13 cellular contexts compared by ENCODE assay signal in the genomic region with DNA sequence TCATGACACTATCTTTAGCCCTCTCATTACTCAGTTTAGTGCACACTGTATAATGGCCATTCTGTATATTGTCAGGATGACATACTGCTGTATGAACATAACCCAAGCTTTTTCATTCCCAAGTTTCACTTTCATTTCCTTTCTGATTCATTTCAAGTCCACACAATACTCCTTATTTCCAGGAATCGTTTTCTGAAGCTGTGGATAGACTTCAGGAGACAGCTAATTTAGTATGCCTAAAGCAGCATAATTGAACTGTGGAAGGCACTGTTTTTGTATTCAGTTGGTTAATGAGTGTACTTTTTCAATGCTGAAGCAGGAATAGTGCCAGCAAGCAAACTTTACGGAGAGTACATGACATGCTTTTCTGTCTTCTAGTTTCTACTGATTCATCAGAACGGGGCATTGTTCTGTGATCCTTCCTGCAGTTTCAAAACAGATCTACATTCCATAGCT.
DNase-seq lines count a peak whose midpoint lies in the region; ATAC-seq and TF ChIP-seq lines count a peak whose summit lies in the region.
"Had no signal": no experiment of that assay in that cellular context is flagged by ENCODE, and none has a peak within 500 bp of the region (broad histone marks: within the 10 kb centered on the region; RNA-seq: fewer than 3 reads in every experiment).

No MANE protein-coding gene starts in this region.

- no peak overlapping the region for H2BK5ac ChIP-seq in mesenchymal stem cell (ENCODE audit: low read depth, low read length, poor library complexity, severe bottlenecking)

- H3K18ac ChIP-seq in mesenchymal stem cell (ENCODE audit: low read depth in 1 of 2, low read length in 2 of 2), result no peak overlapping the region

- no peak overlapping the region for H2BK120ac ChIP-seq in mesenchymal stem cell (ENCODE audit: low read depth, low read length)

- H2BK15ac ChIP-seq in mesenchymal stem cell (ENCODE audit: low read depth, poor library complexity, severe bottlenecking), result no peak overlapping the region

- no peak for TF ChIP-seq CTCF in AG04450 (IDR thresholded peaks at IDR 0.05; ENCODE audit: low read depth, low read length)
- TF ChIP-seq CTCF in dorsolateral prefrontal cortex (IDR thresholded peaks at IDR 0.05 in 54 of 56, conservative IDR thresholded peaks at IDR 0.05 in 2 of 56; ENCODE audit: low read depth in 1 of 56, partially characterized antibody in 56 of 56), result no peak
- no peak for TF ChIP-seq CTCF in BE2C (IDR thresholded peaks at IDR 0.05; ENCODE audit: low read depth, low read length)

- H3K27me3 ChIP-seq in AG04450 (ENCODE audit: control insufficient read depth, insufficient read depth, low read length), result no peaks in the 10 kb centered on the region
- H3K27me3 ChIP-seq in dorsolateral prefrontal cortex, result no peaks in the 10 kb centered on the region
- no peaks in the 10 kb centered on the region for H3K27me3 ChIP-seq in mesenchymal stem cell (ENCODE audit: control insufficient read depth in 1 of 2, insufficient read depth in 1 of 2, low read length in 2 of 2)
- no peaks in the 10 kb centered on the region for H3K27me3 ChIP-seq in BE2C
- H3K27me3 ChIP-seq: thyroid gland had no signal

- no peak overlapping the region for H3K23ac ChIP-seq in mesenchymal stem cell (ENCODE audit: low read length in 2 of 2)

- POLR2A ChIA-PET in AG04450 (lab: Yijun Ruan, JAX), result no interaction called here

- intact Hi-C loops in dorsolateral prefrontal cortex (cut with DNase I), result no loop called here

- H2AFZ ChIP-seq in mesenchymal stem cell (ENCODE audit: low read depth, low read length), result no peak overlapping the region

- H3K9me3 ChIP-seq in AG04450 (ENCODE audit: control insufficient read depth, insufficient read depth, low read length) (peaks cover 3% of the 10 kb centered on the region), mesenchymal stem cell (ENCODE audit: control insufficient read depth, low read length) (no peaks in the 10 kb centered on the region), BE2C (no peaks in the 10 kb centered on the region)
- H3K9me3 ChIP-seq: thyroid gland had no signal

- no peak overlapping the region for H3K27ac ChIP-seq in AG04450 (ENCODE audit: low read depth, low read length)
- H3K27ac ChIP-seq in dorsolateral prefrontal cortex, result peak overlapping the region in 20 of 59 donors; percentile 3 to 66 (median 26)
- peak overlapping the region; percentile 85 for H3K27ac ChIP-seq in mesenchymal stem cell (ENCODE audit: low read length, poor library complexity, severe bottlenecking)
- H3K27ac ChIP-seq: thyroid gland had no signal

- H4K8ac ChIP-seq in mesenchymal stem cell (ENCODE audit: low read length), result no peak overlapping the region

- H2BK12ac ChIP-seq in mesenchymal stem cell (ENCODE audit: low read length in 2 of 2), result no peak overlapping the region

- H3K36me3 ChIP-seq in mesenchymal stem cell (ENCODE audit: control insufficient read depth in 1 of 2, insufficient read depth in 2 of 2, low read depth in 1 of 2, low read length in 2 of 2) (peaks cover 0 to 12% of the 10 kb centered on the region in 2 experiments), BE2C (no peaks in the 10 kb centered on the region)
- H3K36me3 ChIP-seq: thyroid gland had no signal

- no peak overlapping the region for H3K14ac ChIP-seq in mesenchymal stem cell (ENCODE audit: low read length in 2 of 2)

- DNase-seq in AG04450 (ENCODE audit: low read depth, low spot score) (no peak), MV-4-11 (lab: John Stamatoyannopoulos, UW) (peak; percentile 71), dorsolateral prefrontal cortex (no peak), mesenchymal stem cell (peak; percentile 12), BE2C (no peak), NCI-H2171 (lab: John Stamatoyannopoulos, UW) (no peak), NAMALWA (ENCODE audit: low spot score) (no peak)
- DNase-seq: foreskin fibroblast, NCI-H1417, NCI-H748 treated with DMSO at 0.1 percent for 48 hours, posterior cingulate gyrus, thyroid gland had no signal

- H3K4me1 ChIP-seq in mesenchymal stem cell (ENCODE audit: control insufficient read depth, insufficient read depth, low read depth, low read length) (no peaks in the 10 kb centered on the region), BE2C (peaks cover 25% of the 10 kb centered on the region)
- H3K4me1 ChIP-seq: thyroid gland had no signal

- CTCF ChIA-PET in AG04450 (lab: Charles Lee), result no interaction called here

- no peak overlapping the region for H3K4ac ChIP-seq in mesenchymal stem cell (ENCODE audit: low read depth in 1 of 2, low read length in 2 of 2)

- H3K9ac ChIP-seq in mesenchymal stem cell (ENCODE audit: low read length), result peak overlapping the region; percentile 34

- H3K4me3 ChIP-seq in AG04450 (ENCODE audit: low read depth, low read length) (peak overlapping the region; percentile 29; the same call in 1 of the 2 replicates), dorsolateral prefrontal cortex (peak overlapping the region in 56 of 59 donors; percentile 1 to 63 (median 42)), mesenchymal stem cell (ENCODE audit: insufficient read depth in 1 of 2, low read depth in 1 of 2, low read length in 2 of 2) (peak overlapping the region in 1 of 2 experiments; percentile 56), BE2C (ENCODE audit: low read depth, low read length) (no peak overlapping the region)
- H3K4me3 ChIP-seq: thyroid gland had no signal

- H2AK5ac ChIP-seq in mesenchymal stem cell (ENCODE audit: low read length, severe bottlenecking), result no peak overlapping the region

- ATAC-seq in GM18858 (IDR thresholded peaks at IDR 0.05; ENCODE audit: unreplicated experiment), result no peak

- no peak overlapping the region for H3K4me2 ChIP-seq in mesenchymal stem cell (ENCODE audit: low read length, poor library complexity, severe bottlenecking)

- WGBS in mesenchymal stem cell, result 83% methylated on average over 3 of the region's 3 CpGs

- peaks cover 1% of the 10 kb centered on the region for H3K79me1 ChIP-seq in mesenchymal stem cell (replicated peaks; ENCODE audit: low read length, poor library complexity, severe bottlenecking)

- no peak overlapping the region for H4K91ac ChIP-seq in mesenchymal stem cell (ENCODE audit: low read length)

Comparison
In these comparisons a context has a peak if more than half of its experiments do, and no peak if none do; other contexts are left out.
1. DNase-seq: peak in MV-4-11 (single experiment) and mesenchymal stem cell (single experiment); none in AG04450 (single experiment), dorsolateral prefrontal cortex (0 of 10), BE2C (single experiment), NCI-H2171 (single experiment) and NAMALWA (single experiment).